3 cellular contexts compared by ENCODE assay signal in genomic region chr1:91129017-91129416, GRCh38.
"Had no signal": no experiment of that assay in that cellular context is flagged by ENCODE, and none has a peak within 500 bp of the region (broad histone marks: within the 10 kb centered on the region; RNA-seq: fewer than 3 reads in every experiment).

No MANE protein-coding gene starts in this region.

- DNase-seq: H9, HCEC 1CT had no signal

- ATAC-seq: GM23338 had no signal
